ENCODE assay signal across 19 cellular contexts in the genomic region with DNA sequence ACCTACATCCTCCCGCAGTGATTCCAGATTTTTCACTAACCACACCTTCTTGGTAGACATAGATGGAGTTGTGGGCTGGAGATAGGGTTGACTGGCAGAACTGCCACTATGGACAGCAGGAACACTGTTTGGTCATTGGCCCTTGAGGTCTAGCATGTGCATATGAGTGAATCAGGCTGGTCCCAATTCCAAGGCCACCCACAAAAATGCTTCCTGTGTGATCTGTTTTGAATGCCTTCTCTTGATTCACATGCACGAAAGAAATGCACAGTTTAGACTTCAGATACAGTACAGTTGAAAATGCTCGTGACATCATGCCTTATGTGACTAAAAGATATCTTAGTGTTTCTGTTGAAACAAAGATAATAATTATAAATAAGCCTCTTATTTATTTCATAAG.
DNase-seq lines count a peak whose midpoint lies in the region; ATAC-seq and TF ChIP-seq lines count a peak whose summit lies in the region.
"Had no signal": no experiment of that assay in that cellular context is flagged by ENCODE, and none has a peak within 500 bp of the region (broad histone marks: within the 10 kb centered on the region; RNA-seq: fewer than 3 reads in every experiment).

No MANE protein-coding gene starts in this region.

- no peak overlapping the region for H3K56ac ChIP-seq in IMR-90 (ENCODE audit: extremely low read depth, insufficient read depth, low read length)

- H3K23ac ChIP-seq in IMR-90 (ENCODE audit: low read depth, low read length): peak overlapping the region; percentile 52; the same call in 1 of the 2 replicates

- no peak overlapping the region for H4K91ac ChIP-seq in IMR-90 (ENCODE audit: insufficient read depth, low read depth, low read length)

- H2BK120ac ChIP-seq in IMR-90 (ENCODE audit: low read depth, low read length): peak overlapping the region; percentile 87; the same call in 1 of the 2 replicates

- H2BK20ac ChIP-seq in IMR-90 (ENCODE audit: low read depth, low read length): peak overlapping the region; percentile 73; the same call in 1 of the 2 replicates

- no peak overlapping the region for H3K4me3 Mint-ChIP-seq in neural crest cell
- H3K4me3 Mint-ChIP-seq: activated naive CD4-positive, alpha-beta T cell treated with anti-CD3 and anti-CD28 coated beads, Interleukin-2, amount 50 U/mL, for 24 hours; stimulated activated naive CD8-positive, alpha-beta T cell treated with anti-CD3 and anti-CD28 coated beads, Interleukin-15, amount 100 ng/mL, for 72 hours had no signal

- POLR2A ChIA-PET in IMR-90 (lab: Charles Lee; ENCODE audit: unreplicated experiment): no interaction called here

- BruUV-seq in IMR-90 (replicated peaks; lab: Mats Ljungman, UMichigan): no TSS peak

- no peak for TF ChIP-seq RAD21 in IMR-90 (IDR thresholded peaks at IDR 0.05; ENCODE audit: low read length)

- DNase-seq in AG10803 (ENCODE audit: low read depth) (peak; percentile 80), IMR-90 (peak; percentile 97), epidermal melanocyte (ENCODE audit: insufficient read length, low spot score) (peak; percentile 64), neural crest cell (ENCODE audit: low read depth, low spot score) (no peak), iPS-NIHi11 (ENCODE audit: low spot score) (no peak), GF-D8 (lab: John Stamatoyannopoulos, UW) (no peak), left ventricle myocardium superior (no peak)
- DNase-seq: activated CD4-positive, alpha-beta T cell treated with anti-CD3 and anti-CD28 coated beads, Interleukin-2, amount 50 U/mL, for 1 hour; DMS153; heart right ventricle; left colon; NCI-H1694 treated with DMSO at 0.1 percent for 48 hours; NCI-H524; stimulated activated CD4-positive, alpha-beta T cell treated with anti-CD3 and anti-CD28 coated beads, Interleukin-12 subunit alpha, Interleukin-12 subunit beta, amount 100 ng/mL, for 4 hours; stimulated activated naive CD8-positive, alpha-beta T cell treated with anti-CD3 and anti-CD28 coated beads, Interleukin-15, amount 100 ng/mL, for 72 hours had no signal

- no peak overlapping the region for H3K9ac ChIP-seq in IMR-90 (ENCODE audit: low read depth, low read length)
- H3K9ac ChIP-seq: BLaER1 had no signal

- peak overlapping the region; percentile 37; the same call in 1 of the 2 replicates for H2AK5ac ChIP-seq in IMR-90 (ENCODE audit: low read depth, low read length)

- H4K20me1 ChIP-seq in IMR-90 (ENCODE audit: insufficient read depth, low read length): no peaks in the 10 kb centered on the region
- H4K20me1 ChIP-seq: BLaER1 had no signal

- H3K4me3 ChIP-seq in AG10803 (ENCODE audit: low read length) (no peak overlapping the region), IMR-90 (ENCODE audit: insufficient read depth, low read depth, low read length) (no peak overlapping the region)
- H3K4me3 ChIP-seq: BLaER1, heart right ventricle, SK-N-MC had no signal

- peak overlapping the region; percentile 78; the same call in 1 of the 2 replicates for H3K4ac ChIP-seq in IMR-90 (ENCODE audit: low read depth, low read length)

- H2AK9ac ChIP-seq in IMR-90 (replicated peaks; ENCODE audit: low read depth, low read length, poor library complexity): no peak overlapping the region

- H3K36me3 ChIP-seq in IMR-90 (ENCODE audit: control insufficient read depth, insufficient read depth, low read length): no peaks in the 10 kb centered on the region
- H3K36me3 ChIP-seq: BLaER1, heart right ventricle had no signal

- TF ChIP-seq CTCF in AG10803 (conservative IDR thresholded peaks at IDR 0.05; ENCODE audit: low read length): no peak
- TF ChIP-seq CTCF in IMR-90 (conservative IDR thresholded peaks at IDR 0.05; ENCODE audit: low read depth, low read length): no peak
- no peak for TF ChIP-seq CTCF in neural crest cell (conservative IDR thresholded peaks at IDR 0.05)

- CTCF ChIA-PET in IMR-90 (lab: Yijun Ruan, JAX): no interaction called here

- peak overlapping the region; percentile 36; the same call in 1 of the 2 replicates for H3K14ac ChIP-seq in IMR-90 (replicated peaks; ENCODE audit: low read depth, low read length)

- H2AFZ ChIP-seq in IMR-90 (replicated peaks; ENCODE audit: low read length, poor library complexity): peak overlapping the region; percentile 64

- peaks cover 0 to 3% of the 10 kb centered on the region in 2 experiments; a peak in 1 of 4 replicates for H3K79me1 ChIP-seq in IMR-90 (ENCODE audit: low read depth in 1 of 2, low read length in 2 of 2)

- H3K27ac Mint-ChIP-seq in neural crest cell (ENCODE audit: unreplicated experiment): peak overlapping the region; percentile 2
- H3K27ac Mint-ChIP-seq: activated naive CD4-positive, alpha-beta T cell treated with anti-CD3 and anti-CD28 coated beads, Interleukin-2, amount 50 U/mL, for 24 hours; stimulated activated naive CD8-positive, alpha-beta T cell treated with anti-CD3 and anti-CD28 coated beads, Interleukin-15, amount 100 ng/mL, for 72 hours had no signal

- H3K4me2 ChIP-seq in IMR-90 (ENCODE audit: low read depth, low read length): no peak overlapping the region
- H3K4me2 ChIP-seq: BLaER1 had no signal

- H3K27me3 Mint-ChIP-seq in neural crest cell (ENCODE audit: low read depth): no peaks in the 10 kb centered on the region
- H3K27me3 Mint-ChIP-seq: activated naive CD4-positive, alpha-beta T cell treated with anti-CD3 and anti-CD28 coated beads, Interleukin-2, amount 50 U/mL, for 24 hours; stimulated activated naive CD8-positive, alpha-beta T cell treated with anti-CD3 and anti-CD28 coated beads, Interleukin-15, amount 100 ng/mL, for 72 hours had no signal

- dilution Hi-C loops in IMR-90 (cut with HindIII; ENCODE audit: low sequenced_read_pairs, unreplicated experiment): no loop called here

- peak overlapping the region; percentile 64; the same call in 1 of the 3 replicates for H2BK15ac ChIP-seq in IMR-90 (ENCODE audit: low read depth, low read length)

- H3K18ac ChIP-seq in IMR-90 (ENCODE audit: low read depth, low read length): peak overlapping the region; percentile 19; the same call in 1 of the 2 replicates

- intact Hi-C loops in IMR-90 (cut with micrococcal nuclease): loop anchor here (5.0 kb wide), 2 partner anchors 99 to 139 kb away; no protein-coding TSS in a partner anchor
- intact Hi-C loops in left ventricle myocardium superior (cut with micrococcal nuclease): no loop called here

- WGBS in IMR-90 (ENCODE audit: extremely low coverage in 2 of 2, insufficient read length in 1 of 2), 2 experiments: no CpG with 5 or more reads among the region's 3 CpGs

- H3K9me1 ChIP-seq in IMR-90 (ENCODE audit: insufficient read depth, low read length): peaks cover 6% of the 10 kb centered on the region

- H3K9me3 ChIP-seq in IMR-90 (ENCODE audit: control insufficient read depth, insufficient read depth, low read length): no peaks in the 10 kb centered on the region
- H3K9me3 ChIP-seq: BLaER1, heart right ventricle had no signal

- in situ Hi-C loops in IMR-90 (cut with MboI; ENCODE audit: low sequenced_read_pairs): no loop called here

- H4K5ac ChIP-seq in IMR-90 (ENCODE audit: low read depth, low read length): no peak overlapping the region

- peak overlapping the region; percentile 99 for H2BK5ac ChIP-seq in IMR-90 (ENCODE audit: low read depth, low read length, poor library complexity, severe bottlenecking)

- no peak for TF ChIP-seq POLR2A in IMR-90 (IDR thresholded peaks at IDR 0.05; ENCODE audit: low read depth, low read length)

- H3K36me3 Mint-ChIP-seq in neural crest cell (ENCODE audit: low read depth): no peaks in the 10 kb centered on the region
- H3K36me3 Mint-ChIP-seq: activated naive CD4-positive, alpha-beta T cell treated with anti-CD3 and anti-CD28 coated beads, Interleukin-2, amount 50 U/mL, for 24 hours had no signal

- peaks cover 5% of the 10 kb centered on the region for H3K4me1 Mint-ChIP-seq in neural crest cell
- H3K4me1 Mint-ChIP-seq: activated naive CD4-positive, alpha-beta T cell treated with anti-CD3 and anti-CD28 coated beads, Interleukin-2, amount 50 U/mL, for 24 hours; stimulated activated naive CD8-positive, alpha-beta T cell treated with anti-CD3 and anti-CD28 coated beads, Interleukin-15, amount 100 ng/mL, for 72 hours had no signal

- H4K8ac ChIP-seq in IMR-90 (ENCODE audit: low read depth in 2 of 2, low read length in 2 of 2): no peak overlapping the region; a peak in 3 of 4 replicates

- peaks cover 20% of the 10 kb centered on the region for H3K4me1 ChIP-seq in IMR-90 (ENCODE audit: control insufficient read depth, insufficient read depth, low read length)

- no peaks in the 10 kb centered on the region for H3K27me3 ChIP-seq in IMR-90 (ENCODE audit: control insufficient read depth, insufficient read depth, low read length)
- H3K27me3 ChIP-seq: BLaER1, heart right ventricle had no signal

- peak overlapping the region; percentile 11; the same call in 1 of the 2 replicates for H3K27ac ChIP-seq in IMR-90 (ENCODE audit: insufficient read depth, low read length)
- H3K27ac ChIP-seq: BLaER1, heart right ventricle, SK-N-MC had no signal

- ATAC-seq in IMR-90 (ENCODE audit: low read depth) (peak; percentile 81), GM18907 (IDR thresholded peaks at IDR 0.05; ENCODE audit: unreplicated experiment) (no peak), left ventricle myocardium superior (no peak)
- ATAC-seq: heart right ventricle; left colon; stimulated activated naive CD8-positive, alpha-beta T cell treated with anti-CD3 and anti-CD28 coated beads, Interleukin-15, amount 100 ng/mL, for 72 hours had no signal

- no peaks in the 10 kb centered on the region for H3K9me3 Mint-ChIP-seq in neural crest cell
- H3K9me3 Mint-ChIP-seq: activated naive CD4-positive, alpha-beta T cell treated with anti-CD3 and anti-CD28 coated beads, Interleukin-2, amount 50 U/mL, for 24 hours had no signal

TF ChIP-seq in IMR-90, 13 proteins besides CTCF, POLR2A, EP300 and RAD21:
- TF ChIP-seq BHLHE40 (IDR thresholded peaks at IDR 0.05; ENCODE audit: low read depth, low read length): peak; percentile 91
- TF ChIP-seq USF2 (IDR thresholded peaks at IDR 0.05; ENCODE audit: low read depth, low read length): no peak
- 0 out of 2 replicates have a peak, but pooled peaks have one; percentile 56 for TF ChIP-seq CHD1 (IDR thresholded peaks at IDR 0.05; ENCODE audit: low read depth, low read length)
- peak; percentile 44 for TF ChIP-seq RCOR1 (IDR thresholded peaks at IDR 0.05; ENCODE audit: insufficient replicate concordance, low read length)
TF ChIP-seq in IMR-90: peak in this region for 3.

Comparison
In these comparisons a context has a peak if more than half of its experiments do, and no peak if none do; other contexts are left out.
1. DNase-seq: peak in AG10803 (single experiment), IMR-90 (single experiment) and epidermal melanocyte (single experiment); none in neural crest cell (single experiment), iPS-NIHi11 (single experiment), GF-D8 (single experiment) and left ventricle myocardium superior (single experiment).